In the genomic region with DNA sequence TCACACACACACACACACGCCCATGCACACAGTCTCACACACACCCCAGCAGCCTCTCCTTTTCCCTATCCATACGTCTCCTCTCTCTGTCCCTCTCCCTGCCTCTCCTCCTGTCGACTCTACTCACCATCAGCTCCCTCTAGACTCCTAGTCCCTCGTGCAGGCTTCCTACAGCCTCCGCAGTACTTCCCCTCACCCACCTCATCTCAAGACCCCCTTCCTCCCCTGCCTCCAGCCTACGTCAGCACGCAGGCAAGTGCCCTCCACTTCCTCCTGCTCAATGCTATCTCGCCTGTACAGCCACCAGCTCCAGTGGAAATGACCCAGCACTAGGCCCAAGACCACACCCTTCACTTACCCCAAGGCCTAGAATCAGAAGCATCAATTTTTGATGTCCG, we compare ENCODE assay signal across 1 cellular context.
TF ChIP-seq lines count a peak whose summit lies in the region.

No MANE protein-coding gene starts in this region.

TF ChIP-seq in GM23338, 12 proteins besides CTCF, POLR2A, EP300 and RAD21:
- TF ChIP-seq ZNF114 (CRISPR knock-in tag; IDR thresholded peaks at IDR 0.05): no peak
- no peak for TF ChIP-seq CREB1 (CRISPR knock-in tag; IDR thresholded peaks at IDR 0.05; ENCODE audit: low read depth)
- TF ChIP-seq, protein P1, sequence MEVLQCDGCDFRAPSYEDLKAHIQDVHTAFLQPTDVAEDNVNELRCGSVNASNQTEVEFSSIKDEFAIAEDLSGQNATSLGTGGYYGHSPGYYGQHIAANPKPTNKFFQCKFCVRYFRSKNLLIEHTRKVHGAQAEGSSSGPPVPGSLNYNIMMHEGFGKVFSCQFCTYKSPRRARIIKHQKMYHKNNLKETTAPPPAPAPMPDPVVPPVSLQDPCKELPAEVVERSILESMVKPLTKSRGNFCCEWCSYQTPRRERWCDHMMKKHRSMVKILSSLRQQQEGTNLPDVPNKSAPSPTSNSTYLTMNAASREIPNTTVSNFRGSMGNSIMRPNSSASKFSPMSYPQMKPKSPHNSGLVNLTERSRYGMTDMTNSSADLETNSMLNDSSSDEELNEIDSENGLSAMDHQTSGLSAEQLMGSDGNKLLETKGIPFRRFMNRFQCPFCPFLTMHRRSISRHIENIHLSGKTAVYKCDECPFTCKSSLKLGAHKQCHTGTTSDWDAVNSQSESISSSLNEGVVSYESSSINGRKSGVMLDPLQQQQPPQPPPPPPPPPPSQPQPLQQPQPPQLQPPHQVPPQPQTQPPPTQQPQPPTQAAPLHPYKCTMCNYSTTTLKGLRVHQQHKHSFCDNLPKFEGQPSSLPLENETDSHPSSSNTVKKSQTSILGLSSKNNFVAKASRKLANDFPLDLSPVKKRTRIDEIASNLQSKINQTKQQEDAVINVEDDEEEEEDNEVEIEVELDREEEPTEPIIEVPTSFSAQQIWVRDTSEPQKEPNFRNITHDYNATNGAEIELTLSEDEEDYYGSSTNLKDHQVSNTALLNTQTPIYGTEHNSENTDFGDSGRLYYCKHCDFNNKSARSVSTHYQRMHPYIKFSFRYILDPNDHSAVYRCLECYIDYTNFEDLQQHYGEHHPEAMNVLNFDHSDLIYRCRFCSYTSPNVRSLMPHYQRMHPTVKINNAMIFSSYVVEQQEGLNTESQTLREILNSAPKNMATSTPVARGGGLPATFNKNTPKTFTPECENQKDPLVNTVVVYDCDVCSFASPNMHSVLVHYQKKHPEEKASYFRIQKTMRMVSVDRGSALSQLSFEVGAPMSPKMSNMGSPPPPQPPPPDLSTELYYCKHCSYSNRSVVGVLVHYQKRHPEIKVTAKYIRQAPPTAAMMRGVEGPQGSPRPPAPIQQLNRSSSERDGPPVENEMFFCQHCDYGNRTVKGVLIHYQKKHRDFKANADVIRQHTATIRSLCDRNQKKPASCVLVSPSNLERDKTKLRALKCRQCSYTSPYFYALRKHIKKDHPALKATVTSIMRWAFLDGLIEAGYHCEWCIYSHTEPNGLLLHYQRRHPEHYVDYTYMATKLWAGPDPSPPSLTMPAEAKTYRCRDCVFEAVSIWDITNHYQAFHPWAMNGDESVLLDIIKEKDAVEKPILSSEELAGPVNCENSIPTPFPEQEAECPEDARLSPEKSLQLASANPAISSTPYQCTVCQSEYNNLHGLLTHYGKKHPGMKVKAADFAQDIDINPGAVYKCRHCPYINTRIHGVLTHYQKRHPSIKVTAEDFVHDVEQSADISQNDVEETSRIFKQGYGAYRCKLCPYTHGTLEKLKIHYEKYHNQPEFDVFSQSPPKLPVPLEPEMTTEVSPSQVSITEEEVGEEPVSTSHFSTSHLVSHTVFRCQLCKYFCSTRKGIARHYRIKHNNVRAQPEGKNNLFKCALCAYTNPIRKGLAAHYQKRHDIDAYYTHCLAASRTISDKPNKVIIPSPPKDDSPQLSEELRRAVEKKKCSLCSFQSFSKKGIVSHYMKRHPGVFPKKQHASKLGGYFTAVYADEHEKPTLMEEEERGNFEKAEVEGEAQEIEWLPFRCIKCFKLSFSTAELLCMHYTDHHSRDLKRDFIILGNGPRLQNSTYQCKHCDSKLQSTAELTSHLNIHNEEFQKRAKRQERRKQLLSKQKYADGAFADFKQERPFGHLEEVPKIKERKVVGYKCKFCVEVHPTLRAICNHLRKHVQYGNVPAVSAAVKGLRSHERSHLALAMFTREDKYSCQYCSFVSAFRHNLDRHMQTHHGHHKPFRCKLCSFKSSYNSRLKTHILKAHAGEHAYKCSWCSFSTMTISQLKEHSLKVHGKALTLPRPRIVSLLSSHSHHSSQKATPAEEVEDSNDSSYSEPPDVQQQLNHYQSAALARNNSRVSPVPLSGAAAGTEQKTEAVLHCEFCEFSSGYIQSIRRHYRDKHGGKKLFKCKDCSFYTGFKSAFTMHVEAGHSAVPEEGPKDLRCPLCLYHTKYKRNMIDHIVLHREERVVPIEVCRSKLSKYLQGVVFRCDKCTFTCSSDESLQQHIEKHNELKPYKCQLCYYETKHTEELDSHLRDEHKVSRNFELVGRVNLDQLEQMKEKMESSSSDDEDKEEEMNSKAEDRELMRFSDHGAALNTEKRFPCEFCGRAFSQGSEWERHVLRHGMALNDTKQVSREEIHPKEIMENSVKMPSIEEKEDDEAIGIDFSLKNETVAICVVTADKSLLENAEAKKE (CRISPR knock-in tag; IDR thresholded peaks at IDR 0.05): no peak
- TF ChIP-seq NANOG (IDR thresholded peaks at IDR 0.05; ENCODE audit: borderline replicate concordance): no peak
- TF ChIP-seq JUNB (IDR thresholded peaks at IDR 0.05; ENCODE audit: unreplicated experiment): no peak
- TF ChIP-seq EZH2phosphoT487 (IDR thresholded peaks at IDR 0.05; ENCODE audit: unreplicated experiment): no peak
- no peak for TF ChIP-seq EZH2 (IDR thresholded peaks at IDR 0.05; ENCODE audit: low read depth, unreplicated experiment)
- no peak for TF ChIP-seq POLR2AphosphoS5 (IDR thresholded peaks at IDR 0.05; ENCODE audit: low read depth)
- TF ChIP-seq, protein P2, sequence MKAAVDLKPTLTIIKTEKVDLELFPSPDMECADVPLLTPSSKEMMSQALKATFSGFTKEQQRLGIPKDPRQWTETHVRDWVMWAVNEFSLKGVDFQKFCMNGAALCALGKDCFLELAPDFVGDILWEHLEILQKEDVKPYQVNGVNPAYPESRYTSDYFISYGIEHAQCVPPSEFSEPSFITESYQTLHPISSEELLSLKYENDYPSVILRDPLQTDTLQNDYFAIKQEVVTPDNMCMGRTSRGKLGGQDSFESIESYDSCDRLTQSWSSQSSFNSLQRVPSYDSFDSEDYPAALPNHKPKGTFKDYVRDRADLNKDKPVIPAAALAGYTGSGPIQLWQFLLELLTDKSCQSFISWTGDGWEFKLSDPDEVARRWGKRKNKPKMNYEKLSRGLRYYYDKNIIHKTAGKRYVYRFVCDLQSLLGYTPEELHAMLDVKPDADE (IDR thresholded peaks at IDR 0.05): no peak
- TF ChIP-seq ZNF331 (CRISPR knock-in tag; IDR thresholded peaks at IDR 0.05; ENCODE audit: low read depth): no peak
- TF ChIP-seq, protein P3, sequence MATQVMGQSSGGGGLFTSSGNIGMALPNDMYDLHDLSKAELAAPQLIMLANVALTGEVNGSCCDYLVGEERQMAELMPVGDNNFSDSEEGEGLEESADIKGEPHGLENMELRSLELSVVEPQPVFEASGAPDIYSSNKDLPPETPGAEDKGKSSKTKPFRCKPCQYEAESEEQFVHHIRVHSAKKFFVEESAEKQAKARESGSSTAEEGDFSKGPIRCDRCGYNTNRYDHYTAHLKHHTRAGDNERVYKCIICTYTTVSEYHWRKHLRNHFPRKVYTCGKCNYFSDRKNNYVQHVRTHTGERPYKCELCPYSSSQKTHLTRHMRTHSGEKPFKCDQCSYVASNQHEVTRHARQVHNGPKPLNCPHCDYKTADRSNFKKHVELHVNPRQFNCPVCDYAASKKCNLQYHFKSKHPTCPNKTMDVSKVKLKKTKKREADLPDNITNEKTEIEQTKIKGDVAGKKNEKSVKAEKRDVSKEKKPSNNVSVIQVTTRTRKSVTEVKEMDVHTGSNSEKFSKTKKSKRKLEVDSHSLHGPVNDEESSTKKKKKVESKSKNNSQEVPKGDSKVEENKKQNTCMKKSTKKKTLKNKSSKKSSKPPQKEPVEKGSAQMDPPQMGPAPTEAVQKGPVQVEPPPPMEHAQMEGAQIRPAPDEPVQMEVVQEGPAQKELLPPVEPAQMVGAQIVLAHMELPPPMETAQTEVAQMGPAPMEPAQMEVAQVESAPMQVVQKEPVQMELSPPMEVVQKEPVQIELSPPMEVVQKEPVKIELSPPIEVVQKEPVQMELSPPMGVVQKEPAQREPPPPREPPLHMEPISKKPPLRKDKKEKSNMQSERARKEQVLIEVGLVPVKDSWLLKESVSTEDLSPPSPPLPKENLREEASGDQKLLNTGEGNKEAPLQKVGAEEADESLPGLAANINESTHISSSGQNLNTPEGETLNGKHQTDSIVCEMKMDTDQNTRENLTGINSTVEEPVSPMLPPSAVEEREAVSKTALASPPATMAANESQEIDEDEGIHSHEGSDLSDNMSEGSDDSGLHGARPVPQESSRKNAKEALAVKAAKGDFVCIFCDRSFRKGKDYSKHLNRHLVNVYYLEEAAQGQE (IDR thresholded peaks at IDR 0.05; ENCODE audit: unreplicated experiment): no peak
- TF ChIP-seq STAT1 (IDR thresholded peaks at IDR 0.05; ENCODE audit: unreplicated experiment): no peak
